29 cellular contexts compared by ENCODE assay signal in the genomic region with DNA sequence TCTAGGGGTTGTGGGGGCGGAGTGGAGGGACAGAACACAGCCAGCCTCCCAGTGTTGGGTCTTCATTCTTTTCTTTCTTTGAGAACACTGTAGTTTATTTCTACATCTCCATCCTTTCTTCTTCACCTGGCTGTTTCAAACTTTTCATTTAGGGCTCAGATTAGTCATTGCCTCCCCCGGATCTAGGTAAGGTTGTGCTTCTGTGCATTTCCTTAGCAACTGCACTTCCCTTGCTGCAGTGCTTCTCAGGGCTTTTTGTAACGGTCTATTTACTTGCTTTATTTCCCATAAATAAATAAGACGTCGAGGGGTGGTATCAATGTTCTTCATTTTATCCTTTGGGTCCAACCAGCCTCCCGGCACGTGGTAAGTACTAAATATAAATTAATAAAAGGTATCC. TPM values are rescaled to one million over a fixed set of nuclear protein-coding genes. Genes with fewer than 3 reads are reported as not detected.
A peak's percentile ranks its signal among the peaks of the same experiment; 100 is the strongest.
DNase-seq lines count a peak whose midpoint lies in the region; ATAC-seq and TF ChIP-seq lines count a peak whose summit lies in the region.
"Had no signal": no experiment of that assay in that cellular context is flagged by ENCODE, and none has a peak within 500 bp of the region (broad histone marks: within the 10 kb centered on the region; RNA-seq: fewer than 3 reads in every experiment).

No MANE protein-coding gene starts in this region.

- TF ChIP-seq CTCF in endothelial cell (IDR thresholded peaks at IDR 0.05; ENCODE audit: unreplicated experiment) (no peak), GM10248 (IDR thresholded peaks at IDR 0.05; ENCODE audit: control extremely low read depth, extremely low read depth, low read depth, missing control alignments) (no peak)

- H3K27me3 Mint-ChIP-seq in endothelial cell (ENCODE audit: unreplicated experiment) = no peaks in the 10 kb centered on the region
- H3K27me3 Mint-ChIP-seq: B cell; CD4-positive, alpha-beta memory T cell; CD4-positive, alpha-beta T cell; CD4-positive, CD25-positive, alpha-beta regulatory T cell; CD8-positive, alpha-beta memory T cell had no signal

- POLR2A ChIA-PET in GM10248 (lab: Yijun Ruan, JAX) = no interaction called here

- no peak for ATAC-seq in GM18861 (IDR thresholded peaks at IDR 0.05; ENCODE audit: unreplicated experiment)
- ATAC-seq: A549; CD8-positive, alpha-beta T cell had no signal

- DNase-seq in NCI-H69 (lab: John Stamatoyannopoulos, UW) = peak; percentile 70
- DNase-seq in endothelial cell (ENCODE audit: low spot score) = no peak
- DNase-seq in left kidney (ENCODE audit: low read depth, low spot score) = peak; percentile 25
- no peak for DNase-seq in DMS79 (lab: John Stamatoyannopoulos, UW)
- DNase-seq in GM10248 (ENCODE audit: extremely low spot score) = no peak
- DNase-seq: 8988T; ACHN; AML-193; BE2C; C1 segment of cervical spinal cord; Caco-2; Calu3; CD4-positive, alpha-beta memory T cell; CD4-positive, alpha-beta T cell; CD4-positive, CD25-positive, alpha-beta regulatory T cell; CD8-positive, alpha-beta memory T cell; CD8-positive, alpha-beta T cell; COR-L47; DMS 273 treated with DMSO at 0.1 percent for 48 hours; DMS153; DMS53; DMS79 treated with DMSO at 0.1 percent for 48 hours; DND-41; EL had no signal

- no peaks in the 10 kb centered on the region for H3K9me3 Mint-ChIP-seq in endothelial cell (ENCODE audit: unreplicated experiment)

- H3K27ac Mint-ChIP-seq in endothelial cell (ENCODE audit: unreplicated experiment) = peak overlapping the region; percentile 22
- H3K27ac Mint-ChIP-seq: B cell; CD4-positive, alpha-beta memory T cell; CD4-positive, alpha-beta T cell; CD4-positive, CD25-positive, alpha-beta regulatory T cell; CD8-positive, alpha-beta memory T cell; CD8-positive, alpha-beta T cell had no signal

- CTCF ChIA-PET in GM10248 (lab: Yijun Ruan, JAX) = interaction anchor here (1.0 kb wide), 1 partner anchor 11 kb away, joined by 4 read pairs; no protein-coding TSS in a partner anchor

- H3K36me3 Mint-ChIP-seq in endothelial cell (ENCODE audit: low read depth, unreplicated experiment) = no peaks in the 10 kb centered on the region
- H3K36me3 Mint-ChIP-seq: CD14-positive monocyte; CD4-positive, alpha-beta memory T cell; CD4-positive, CD25-positive, alpha-beta regulatory T cell; CD8-positive, alpha-beta memory T cell; CD8-positive, alpha-beta T cell had no signal

- H3K4me3 Mint-ChIP-seq in endothelial cell (ENCODE audit: unreplicated experiment) = no peak overlapping the region
- H3K4me3 Mint-ChIP-seq: B cell; CD14-positive monocyte; CD4-positive, alpha-beta memory T cell; CD4-positive, alpha-beta T cell; CD4-positive, CD25-positive, alpha-beta regulatory T cell; CD8-positive, alpha-beta memory T cell; CD8-positive, alpha-beta T cell had no signal

- H3K4me1 Mint-ChIP-seq in endothelial cell (ENCODE audit: unreplicated experiment) = peaks cover 9% of the 10 kb centered on the region
- H3K4me1 Mint-ChIP-seq: B cell; CD14-positive monocyte; CD4-positive, alpha-beta memory T cell; CD4-positive, CD25-positive, alpha-beta regulatory T cell; CD8-positive, alpha-beta memory T cell had no signal

RNA-seq across cellular contexts. Expression of gene ADGRL3, which starts 31.3 kb away (rescaled TPM):
- 44.8 TPM for total RNA-seq in endothelial cell (ENCODE audit: unreplicated experiment)
- total RNA-seq: A673; B cell; CD4-positive, alpha-beta memory T cell; CD4-positive, alpha-beta T cell; CD4-positive, CD25-positive, alpha-beta regulatory T cell; CD8-positive, alpha-beta memory T cell; CD8-positive, alpha-beta T cell had no signal

Comparison
In these comparisons a context has a peak if more than half of its experiments do, and no peak if none do; other contexts are left out.
1. DNase-seq: peak in NCI-H69 (single experiment) and left kidney (single experiment); none in endothelial cell (single experiment), DMS79 (single experiment) and GM10248 (single experiment).